21 cellular contexts compared by ENCODE assay signal in the genomic region with DNA sequence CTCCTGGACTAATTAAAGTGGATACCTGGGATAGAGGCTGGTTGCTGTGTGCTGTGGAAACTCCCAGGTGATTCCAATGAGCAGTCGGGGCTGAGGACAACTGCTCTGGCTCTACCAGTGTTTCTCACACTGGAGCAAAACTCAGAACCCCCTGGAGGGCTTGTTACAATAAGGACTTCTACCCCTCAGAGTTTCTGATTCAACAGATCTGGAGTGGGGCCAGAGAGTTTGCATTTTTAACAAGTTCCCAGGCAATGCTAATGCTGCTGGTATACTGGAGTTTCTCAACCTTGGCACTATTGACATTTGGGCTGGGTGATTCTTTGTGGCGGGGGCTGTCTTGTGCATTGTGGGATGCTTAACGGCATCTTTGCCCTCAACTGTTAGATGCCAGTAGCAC.
DNase-seq lines count a peak whose midpoint lies in the region; FAIRE-seq and TF ChIP-seq lines count a peak whose summit lies in the region.
"Had no signal": no experiment of that assay in that cellular context is flagged by ENCODE, and none has a peak within 500 bp of the region (broad histone marks: within the 10 kb centered on the region; RNA-seq: fewer than 3 reads in every experiment).

No MANE protein-coding gene starts in this region.

- H3K36me3 ChIP-seq in GM23248 (ENCODE audit: low read depth): no peaks in the 10 kb centered on the region
- H3K36me3 ChIP-seq in small intestine (ENCODE audit: control insufficient read depth in 2 of 2, insufficient read depth in 2 of 2, low read length in 2 of 2): no peaks in the 10 kb centered on the region
- H3K36me3 ChIP-seq: BLaER1 had no signal

- no peaks in the 10 kb centered on the region for H3K79me2 ChIP-seq in GM23248 (ENCODE audit: insufficient read depth)

- H3K9me3 ChIP-seq in GM23248 (ENCODE audit: low read depth) (no peaks in the 10 kb centered on the region), small intestine (ENCODE audit: control insufficient read depth, low read depth) (no peaks in the 10 kb centered on the region)
- H3K9me3 ChIP-seq: BLaER1, Caco-2 had no signal

- no peaks in the 10 kb centered on the region for H3K27me3 Mint-ChIP-seq in chondrocyte (ENCODE audit: low read depth)
- no peaks in the 10 kb centered on the region for H3K27me3 Mint-ChIP-seq in Calu3 (ENCODE audit: unreplicated experiment)
- H3K27me3 Mint-ChIP-seq: CD4-positive, CD25-positive, alpha-beta regulatory T cell had no signal

- 54 to 62% methylated on average over 3 of the region's 3 CpGs for WGBS in GM23248 (ENCODE audit: low coverage in 1 of 2, low lambda C conversion rate in 2 of 2, missing lambda C conversion rate in 2 of 2), 2 experiments
- WGBS in small intestine, 3 donors: 75 to 84% (median 78%) methylated on average over 3 of the region's 3 CpGs

- H3K9me3 Mint-ChIP-seq in chondrocyte (ENCODE audit: low read depth): no peaks in the 10 kb centered on the region
- no peaks in the 10 kb centered on the region for H3K9me3 Mint-ChIP-seq in Calu3 (ENCODE audit: low read depth, unreplicated experiment)
- H3K9me3 Mint-ChIP-seq: CD8-positive, alpha-beta T cell; GM23338; H9 had no signal

- DNase-seq in GM23248: peak; percentile 16
- peak; percentile 33 for DNase-seq in astrocyte of the cerebellum (ENCODE audit: low read depth)
- DNase-seq in chondrocyte (ENCODE audit: low spot score): no peak
- DNase-seq in urothelium cell line (ENCODE audit: low spot score): no peak
- DNase-seq in dorsolateral prefrontal cortex: no peak
- no peak for DNase-seq in activated T-cell treated with anti-CD3 and anti-CD28 coated beads, Interleukin-2, amount 50 U/mL, for 1 hour
- no peak for DNase-seq in Calu3
- no peak for DNase-seq in small intestine
- DNase-seq: Caco-2; CD4-positive, CD25-positive, alpha-beta regulatory T cell; CD8-positive, alpha-beta T cell; DMS53; DMS79 treated with DMSO at 0.1 percent for 48 hours; H9 had no signal

- no peak overlapping the region for H3K9ac ChIP-seq in GM23248
- H3K9ac ChIP-seq: BLaER1 had no signal

- H4K20me1 ChIP-seq in GM23248 (ENCODE audit: insufficient read depth): no peaks in the 10 kb centered on the region
- H4K20me1 ChIP-seq: BLaER1 had no signal

- intact Hi-C loops in dorsolateral prefrontal cortex (cut with DNase I) (no loop called here), Calu3 (cut with micrococcal nuclease; ENCODE audit: unreplicated experiment) (no loop called here)

- H3K36me3 Mint-ChIP-seq in chondrocyte (ENCODE audit: low read depth) (no peaks in the 10 kb centered on the region), Calu3 (ENCODE audit: insufficient read depth, unreplicated experiment) (no peaks in the 10 kb centered on the region)
- H3K36me3 Mint-ChIP-seq: CD4-positive, CD25-positive, alpha-beta regulatory T cell; CD8-positive, alpha-beta T cell had no signal

- no TSS peak for BruUV-seq in Calu3 (replicated peaks; lab: Mats Ljungman, UMichigan)

- H3K9me2 ChIP-seq in GM23248 (ENCODE audit: insufficient read depth): no peaks in the 10 kb centered on the region

- H3K27ac Mint-ChIP-seq in chondrocyte (ENCODE audit: unreplicated experiment): peak overlapping the region; percentile 62
- H3K27ac Mint-ChIP-seq in Calu3 (ENCODE audit: unreplicated experiment): no peak overlapping the region
- H3K27ac Mint-ChIP-seq: B cell; CD4-positive, CD25-positive, alpha-beta regulatory T cell; CD8-positive, alpha-beta T cell; GM23338; H9 had no signal

- FAIRE-seq in urothelium cell line (lab: Jason Lieb, UNC) (peak; percentile 81), small intestine (lab: Jason Lieb, UNC) (no peak)
- FAIRE-seq: D721Med, G401.6, GM12892 had no signal

- H3K4me1 ChIP-seq in GM23248 (ENCODE audit: insufficient read depth) (no peaks in the 10 kb centered on the region), small intestine (ENCODE audit: control insufficient read depth in 2 of 2, insufficient read depth in 1 of 2, low read depth in 1 of 2, low read length in 1 of 2) (no peaks in the 10 kb centered on the region)
- H3K4me1 ChIP-seq: BLaER1, Caco-2 had no signal

- in situ Hi-C loops in GM23248 (cut with MboI) (no loop called here), astrocyte of the cerebellum (cut with HindIII; ENCODE audit: low sequenced_read_pairs) (no loop called here)

- H3K27me3 ChIP-seq in GM23248 (replicated peaks; ENCODE audit: insufficient read depth) (peaks cover 5% of the 10 kb centered on the region), dorsolateral prefrontal cortex (peaks cover 0 to 23% (median 2%) of the 10 kb centered on the region in 45 donors), small intestine (ENCODE audit: control insufficient read depth in 2 of 2, insufficient read depth in 2 of 2, low read length in 2 of 2) (no peaks in the 10 kb centered on the region)
- H3K27me3 ChIP-seq: BLaER1 had no signal

- H3K4me3 Mint-ChIP-seq in chondrocyte (ENCODE audit: unreplicated experiment) (no peak overlapping the region), Calu3 (ENCODE audit: low read depth, unreplicated experiment) (no peak overlapping the region)
- H3K4me3 Mint-ChIP-seq: B cell; CD4-positive, CD25-positive, alpha-beta regulatory T cell; CD8-positive, alpha-beta T cell; GM23338; H9 had no signal

- H3K4me1 Mint-ChIP-seq in chondrocyte (ENCODE audit: low read depth) (peaks cover 14% of the 10 kb centered on the region), Calu3 (ENCODE audit: low read depth, unreplicated experiment) (no peaks in the 10 kb centered on the region)
- H3K4me1 Mint-ChIP-seq: B cell; CD4-positive, CD25-positive, alpha-beta regulatory T cell; GM23338; H9 had no signal

- CTCF ChIA-PET in Calu3 (lab: Charles Lee): no interaction called here

- no peaks in the 10 kb centered on the region for H3F3A ChIP-seq in GM23248 (ENCODE audit: insufficient read depth)

- H2AFZ ChIP-seq in GM23248: no peak overlapping the region
- H2AFZ ChIP-seq: GM23338 had no signal

- H3K4me3 ChIP-seq in GM23248 (no peak overlapping the region), astrocyte of the cerebellum (ENCODE audit: low read depth, low read length) (no peak overlapping the region), dorsolateral prefrontal cortex (no peak overlapping the region), small intestine (ENCODE audit: low read depth in 1 of 2, low read length in 2 of 2) (no peak overlapping the region)
- H3K4me3 ChIP-seq: BLaER1, GM23338 had no signal

- no peak overlapping the region for H3K4me2 ChIP-seq in GM23248 (ENCODE audit: unreplicated experiment)
- H3K4me2 ChIP-seq: BLaER1, GM23338 had no signal

- H3K27ac ChIP-seq in GM23248 (no peak overlapping the region), dorsolateral prefrontal cortex (no peak overlapping the region), small intestine (ENCODE audit: low read depth in 1 of 2, low read length in 1 of 2) (no peak overlapping the region)
- H3K27ac ChIP-seq: BLaER1, C4-2B had no signal

- TF ChIP-seq CTCF in astrocyte of the cerebellum (IDR thresholded peaks at IDR 0.05; ENCODE audit: low read depth, low read length, missing control alignments): no peak
- no peak for TF ChIP-seq CTCF in chondrocyte (IDR thresholded peaks at IDR 0.05)
- no peak for TF ChIP-seq CTCF in dorsolateral prefrontal cortex (IDR thresholded peaks at IDR 0.05 in 54 of 56, conservative IDR thresholded peaks at IDR 0.05 in 2 of 56; ENCODE audit: low read depth in 1 of 56, partially characterized antibody in 56 of 56)
- TF ChIP-seq CTCF in Calu3 (IDR thresholded peaks at IDR 0.05; ENCODE audit: unreplicated experiment): no peak

Comparison
In these comparisons a context has a peak if more than half of its experiments do, and no peak if none do; other contexts are left out.
1. DNase-seq: peak in GM23248 (single experiment) and astrocyte of the cerebellum (single experiment); none in chondrocyte (single experiment), urothelium cell line (single experiment), dorsolateral prefrontal cortex (0 of 10), activated T-cell treated with anti-CD3 and anti-CD28 coated beads, Interleukin-2, amount 50 U/mL, for 1 hour (single experiment), Calu3 (single experiment) and small intestine (single experiment).